Comparison of ENCODE assay signal across 8 cellular contexts in the genomic region with DNA sequence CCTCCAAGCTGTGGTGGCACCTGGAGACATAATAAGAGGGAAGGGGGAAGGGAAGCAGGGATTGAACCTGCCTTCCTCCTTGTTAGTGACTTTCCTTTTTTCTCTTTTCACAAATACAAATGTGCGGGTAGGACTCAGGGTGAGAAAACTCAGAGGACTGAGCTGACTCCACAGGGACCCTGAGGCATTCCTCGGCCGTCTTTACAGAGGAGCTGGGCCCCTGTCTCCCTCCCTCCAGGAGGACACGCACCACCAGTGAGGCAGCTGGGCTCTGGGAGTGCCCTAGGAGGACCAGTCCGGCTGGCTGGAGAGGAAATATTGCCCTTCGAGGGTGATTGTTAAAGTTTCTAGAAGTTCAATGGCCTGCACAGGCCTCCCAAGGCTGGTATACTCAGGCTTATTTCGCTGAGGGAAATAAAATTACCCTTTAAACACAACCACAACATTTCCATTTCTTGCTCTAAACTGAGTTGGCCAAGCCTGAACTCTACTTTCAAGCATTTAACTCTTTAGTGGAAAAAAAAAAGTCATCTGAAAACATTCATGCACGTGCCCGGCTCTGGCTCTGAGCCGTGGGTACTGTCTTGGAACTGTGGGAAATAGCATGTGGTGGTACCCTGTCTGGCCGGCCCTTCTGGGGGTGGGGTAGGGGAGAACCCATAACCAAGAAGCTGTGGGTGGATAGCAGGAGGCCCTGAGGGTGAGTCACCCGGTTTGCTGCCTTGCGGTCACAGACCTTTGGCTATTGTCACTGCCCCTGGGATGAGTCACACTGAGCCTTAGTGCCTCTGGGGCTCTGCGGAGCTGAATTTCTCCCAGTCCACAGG.
DNase-seq lines count a peak whose midpoint lies in the region; ATAC-seq and TF ChIP-seq lines count a peak whose summit lies in the region.

No MANE protein-coding gene starts in this region.

- intact Hi-C loops in lower lobe of right lung (cut with DNase I) (no loop called here), ascending aorta (cut with DNase I) (no loop called here)

- no peak for TF ChIP-seq CTCF in lower lobe of right lung (IDR thresholded peaks at IDR 0.05)
- TF ChIP-seq CTCF in WERI-Rb-1 (IDR thresholded peaks at IDR 0.05; ENCODE audit: low read depth, low read length), result no peak
- no peak for TF ChIP-seq CTCF in ascending aorta (IDR thresholded peaks at IDR 0.05)

- H3K4me3 ChIP-seq in lower lobe of right lung (no peak overlapping the region), WERI-Rb-1 (ENCODE audit: low read depth, low read length) (no peak overlapping the region), ascending aorta (no peak overlapping the region)

- H3K36me3 ChIP-seq in lower lobe of right lung (no peaks in the 10 kb centered on the region), WERI-Rb-1 (no peaks in the 10 kb centered on the region), ascending aorta (no peaks in the 10 kb centered on the region)

- peaks cover 10% of the 10 kb centered on the region for H3K4me1 ChIP-seq in lower lobe of right lung
- H3K4me1 ChIP-seq in ascending aorta, result no peaks in the 10 kb centered on the region

- no peaks in the 10 kb centered on the region for H3K27me3 ChIP-seq in lower lobe of right lung (ENCODE audit: low read depth)
- H3K27me3 ChIP-seq in WERI-Rb-1 (ENCODE audit: insufficient read depth, low read depth, severe bottlenecking), result peaks cover 34% of the 10 kb centered on the region
- no peaks in the 10 kb centered on the region for H3K27me3 ChIP-seq in ascending aorta

- H3K9me3 ChIP-seq in lower lobe of right lung, result no peaks in the 10 kb centered on the region
- no peaks in the 10 kb centered on the region for H3K9me3 ChIP-seq in WERI-Rb-1 (ENCODE audit: severe bottlenecking)
- H3K9me3 ChIP-seq in ascending aorta, result no peaks in the 10 kb centered on the region

- ATAC-seq in HG02763 (IDR thresholded peaks at IDR 0.05; ENCODE audit: unreplicated experiment) (peak; percentile 86), lower lobe of right lung (peak; percentile 9 to 55)

- H3K27ac ChIP-seq in lower lobe of right lung, result no peak overlapping the region
- no peak overlapping the region for H3K27ac ChIP-seq in WERI-Rb-1
- peak overlapping the region in 1 of 2 donors; percentile 26 for H3K27ac ChIP-seq in ascending aorta

- DNase-seq in ELF-1 (ENCODE audit: low read depth, low spot score) (peak; percentile 69), UCSD-AML1 (lab: John Stamatoyannopoulos, UW; ENCODE audit: unreplicated experiment) (peak; percentile 34), lower lobe of right lung (no peak), COR-L47 (lab: John Stamatoyannopoulos, UW) (no peak), WERI-Rb-1 (no peak), ascending aorta (ENCODE audit: low spot score in 2 of 2) (no peak), DMS 273 (lab: John Stamatoyannopoulos, UW; ENCODE audit: unreplicated experiment) (no peak)

Comparison
In these comparisons a context has a peak if more than half of its experiments do, and no peak if none do; other contexts are left out.
1. DNase-seq: peak in ELF-1 (single experiment) and UCSD-AML1 (single experiment); none in lower lobe of right lung (single experiment), COR-L47 (single experiment), WERI-Rb-1 (single experiment), ascending aorta (0 of 2) and DMS 273 (single experiment).